8 cellular contexts compared by ENCODE assay signal in the genomic region with DNA sequence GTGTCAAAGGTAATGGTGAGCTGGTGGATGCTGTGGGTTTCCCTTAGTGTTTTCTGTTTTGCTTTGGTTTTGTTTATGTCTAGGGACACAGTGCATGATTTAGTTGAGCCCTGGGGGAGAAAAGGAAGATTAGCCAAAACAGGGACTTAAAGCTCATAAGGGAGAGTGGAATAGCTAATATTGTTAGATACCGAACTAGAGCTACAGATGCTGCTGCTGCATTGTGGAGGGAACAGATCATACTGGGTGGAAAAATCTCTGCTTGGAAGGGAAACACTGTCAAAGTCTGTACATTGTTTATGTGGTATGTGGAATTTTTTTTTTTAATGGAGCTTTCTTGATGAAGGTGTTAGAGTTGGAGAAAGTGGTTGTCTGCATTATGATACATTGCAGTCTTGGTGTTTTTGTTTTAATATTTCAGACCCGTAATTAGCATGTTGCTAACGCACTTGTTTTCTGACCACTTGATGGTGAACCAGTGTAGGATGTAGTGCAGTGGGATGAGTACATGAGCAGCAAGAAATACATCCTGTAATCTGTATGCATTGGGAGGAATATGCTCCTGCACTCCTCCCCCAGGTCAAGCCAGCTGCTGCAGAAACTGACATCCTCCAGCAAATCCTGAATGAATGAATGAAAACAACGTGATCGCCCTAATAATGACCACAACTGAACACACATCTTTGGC. TPM values are rescaled to one million over a fixed set of nuclear protein-coding genes. Genes with fewer than 3 reads are reported as not detected.
A peak's percentile ranks its signal among the peaks of the same experiment; 100 is the strongest.
DNase-seq lines count a peak whose midpoint lies in the region; ATAC-seq lines count a peak whose summit lies in the region.

No MANE protein-coding gene starts in this region.

- H2BK12ac ChIP-seq in trophoblast cell (ENCODE audit: low read length) = no peak overlapping the region

- no peaks in the 10 kb centered on the region for H3K9me3 ChIP-seq in effector memory CD4-positive, alpha-beta T cell (ENCODE audit: control insufficient read depth, low read length)
- no peaks in the 10 kb centered on the region for H3K9me3 ChIP-seq in trophoblast cell (ENCODE audit: insufficient read depth, low read depth, low read length)

- no peak overlapping the region for H2BK5ac ChIP-seq in trophoblast cell (ENCODE audit: low read depth, low read length, poor library complexity)

- H3K27me3 ChIP-seq in effector memory CD4-positive, alpha-beta T cell (replicated peaks; ENCODE audit: control insufficient read depth, insufficient read depth, low read length, poor library complexity, severe bottlenecking) = no peaks in the 10 kb centered on the region
- H3K27me3 ChIP-seq in trophoblast cell (ENCODE audit: insufficient read depth, low read length) = no peaks in the 10 kb centered on the region

- no peak overlapping the region for H3K9ac ChIP-seq in trophoblast cell (ENCODE audit: low read length)

- H3K4ac ChIP-seq in trophoblast cell (ENCODE audit: low read depth, low read length) = peak overlapping the region; percentile 41

- H3K18ac ChIP-seq in trophoblast cell (ENCODE audit: low read length) = no peak overlapping the region

- peak overlapping the region; percentile 74 for H3K4me3 ChIP-seq in effector memory CD4-positive, alpha-beta T cell (ENCODE audit: insufficient read depth, low read depth, low read length, poor library complexity, severe bottlenecking)
- H3K4me3 ChIP-seq in trophoblast cell (ENCODE audit: low read depth, low read length) = no peak overlapping the region

- H3K79me2 ChIP-seq in trophoblast cell (ENCODE audit: control insufficient read depth, insufficient read depth, low read length, poor library complexity) = peaks cover 11% of the 10 kb centered on the region

- H3K14ac ChIP-seq in trophoblast cell (ENCODE audit: low read length) = no peak overlapping the region

- H2AFZ ChIP-seq in trophoblast cell (ENCODE audit: insufficient read depth, low read length, poor library complexity) = no peak overlapping the region

- no peak overlapping the region for H4K12ac ChIP-seq in trophoblast cell (ENCODE audit: low read depth, low read length)

- WGBS in trophoblast cell (ENCODE audit: extremely low coverage, insufficient coverage, insufficient read length) = no CpG with 5 or more reads among the region's 5 CpGs

- no peaks in the 10 kb centered on the region for H3K36me3 ChIP-seq in effector memory CD4-positive, alpha-beta T cell (ENCODE audit: control insufficient read depth, insufficient read depth, low read length)
- H3K36me3 ChIP-seq in trophoblast cell (ENCODE audit: control insufficient read depth in 1 of 2, insufficient read depth in 2 of 2, low read length in 2 of 2) = no peaks in the 10 kb centered on the region

- peak overlapping the region; percentile 69 for H3K27ac ChIP-seq in effector memory CD4-positive, alpha-beta T cell (ENCODE audit: insufficient read depth, low read length, poor library complexity, severe bottlenecking)
- no peak overlapping the region for H3K27ac ChIP-seq in trophoblast cell (ENCODE audit: low read depth, low read length)

- H3K23ac ChIP-seq in trophoblast cell (ENCODE audit: low read length) = no peak overlapping the region

- peak; percentile 45 for DNase-seq in NCI-H1694 treated with DMSO at 0.1 percent for 48 hours (lab: John Stamatoyannopoulos, UW)
- DNase-seq in NCI-H1694 (lab: John Stamatoyannopoulos, UW) = no peak
- peak; percentile 34 for DNase-seq in NCI-H510A treated with DMSO at 0.1 percent for 48 hours (lab: John Stamatoyannopoulos, UW)
- no peak for DNase-seq in effector memory CD4-positive, alpha-beta T cell
- DNase-seq in trophoblast cell = no peak
- no peak for DNase-seq in middle frontal gyrus (ENCODE audit: extremely low spot score, low spot score)

- H3K4me1 ChIP-seq in effector memory CD4-positive, alpha-beta T cell (ENCODE audit: control insufficient read depth, insufficient read depth, low read length, poor library complexity, severe bottlenecking) = peaks cover 4% of the 10 kb centered on the region
- peaks cover 0 to 4% of the 10 kb centered on the region in 2 experiments for H3K4me1 ChIP-seq in trophoblast cell (ENCODE audit: control insufficient read depth in 1 of 2, insufficient read depth in 2 of 2, low read length in 2 of 2)

- peak overlapping the region; percentile 74 for H3K4me2 ChIP-seq in trophoblast cell (ENCODE audit: low read length)

- no peak overlapping the region for H4K8ac ChIP-seq in trophoblast cell (ENCODE audit: low read depth, low read length)

- H2BK120ac ChIP-seq in trophoblast cell (ENCODE audit: insufficient read depth, low read length, poor library complexity) = no peak overlapping the region

- H2AK5ac ChIP-seq in trophoblast cell (ENCODE audit: low read length) = no peak overlapping the region

- ATAC-seq in HG03565 (IDR thresholded peaks at IDR 0.05; ENCODE audit: unreplicated experiment) = no peak
- no peak for ATAC-seq in GM21737 (IDR thresholded peaks at IDR 0.05; ENCODE audit: unreplicated experiment)

- no peak overlapping the region for H4K91ac ChIP-seq in trophoblast cell (ENCODE audit: low read depth, low read length)

- H3K79me1 ChIP-seq in trophoblast cell (ENCODE audit: low read length) = peaks cover 12% of the 10 kb centered on the region

RNA-seq across cellular contexts. Expression of a gene that starts 2.2 kb away (rescaled TPM):
- polyA plus RNA-seq in trophoblast cell (2013) = 12.8 and 14.0 TPM in 2 replicates

Comparison
In these comparisons a context has a peak if more than half of its experiments do, and no peak if none do; other contexts are left out.
1. DNase-seq: peak in NCI-H1694 treated with DMSO at 0.1 percent for 48 hours (single experiment) and NCI-H510A treated with DMSO at 0.1 percent for 48 hours (single experiment); none in NCI-H1694 (single experiment), effector memory CD4-positive, alpha-beta T cell (0 of 3), trophoblast cell (0 of 2) and middle frontal gyrus (single experiment).